In genomic region chr17:37358098-37358829, GRCh38 we compare ENCODE assay signal across 1 cellular context.
TF ChIP-seq lines count a peak whose summit lies in the region.

No MANE protein-coding gene starts in this region.

TF ChIP-seq in HepG2, 621 proteins besides CTCF, POLR2A, EP300 and RAD21 (continued from another document and continues in another):
- TF ChIP-seq ASH2L (IDR thresholded peaks at IDR 0.05; ENCODE audit: insufficient read length, low read depth, low read length) (peak; percentile 21), ZBTB2 (CRISPR knock-in tag; IDR thresholded peaks at IDR 0.05; ENCODE audit: low read depth) (no peak), KMT2A (CRISPR knock-in tag; IDR thresholded peaks at IDR 0.05) (no peak; the same call in 1 of the 2 replicates), MEIS1 (CRISPR knock-in tag; IDR thresholded peaks at IDR 0.05; ENCODE audit: borderline replicate concordance) (peak; percentile 37; the same call in 1 of the 2 replicates), ZNF30 (CRISPR knock-in tag; IDR thresholded peaks at IDR 0.05) (0 out of 2 replicates have a peak, but pooled peaks have one; percentile 33), ZKSCAN8 (CRISPR knock-in tag; IDR thresholded peaks at IDR 0.05; ENCODE audit: borderline replicate concordance) (peak; percentile 36; the same call in 1 of the 2 replicates), ZNF83 (CRISPR knock-in tag; IDR thresholded peaks at IDR 0.05; ENCODE audit: borderline replicate concordance) (peak; percentile 71; the same call in 1 of the 2 replicates), ZNF781 (CRISPR knock-in tag; IDR thresholded peaks at IDR 0.05; ENCODE audit: borderline replicate concordance, not compliant biosample characterization) (peak; percentile 90), ZIK1 (CRISPR knock-in tag; IDR thresholded peaks at IDR 0.05; ENCODE audit: borderline replicate concordance, low read depth) (peak; percentile 50; the same call in 1 of the 2 replicates), ZNF138 (CRISPR knock-in tag; IDR thresholded peaks at IDR 0.05; ENCODE audit: low read depth) (no peak), KLF11 (CRISPR knock-in tag; IDR thresholded peaks at IDR 0.05) (0 out of 2 replicates have a peak, but pooled peaks have one; percentile 33), BATF2 (CRISPR knock-in tag; IDR thresholded peaks at IDR 0.05) (0 out of 2 replicates have a peak, but pooled peaks have one; percentile 48), ONECUT2 (CRISPR knock-in tag; IDR thresholded peaks at IDR 0.05) (no peak), ZNF280B (CRISPR knock-in tag; IDR thresholded peaks at IDR 0.05; ENCODE audit: borderline replicate concordance) (peak; percentile 86; the same call in 1 of the 2 replicates), SAP130 (CRISPR knock-in tag; IDR thresholded peaks at IDR 0.05; ENCODE audit: low read depth) (peak; percentile 74; the same call in 1 of the 2 replicates), CREM (IDR thresholded peaks at IDR 0.05) (peak; percentile 27; the same call in 1 of the 2 replicates), CREM (CRISPR knock-in tag; IDR thresholded peaks at IDR 0.05) (no peak), DMAP1 (CRISPR knock-in tag; IDR thresholded peaks at IDR 0.05) (peak; percentile 80; the same call in 1 of the 2 replicates), NR2F2 (IDR thresholded peaks at IDR 0.05; ENCODE audit: borderline replicate concordance, low read depth) (0 out of 2 replicates have a peak, but pooled peaks have one; percentile 5), TARDBP (CRISPR knock-in tag; IDR thresholded peaks at IDR 0.05) (peak; percentile 26; the same call in 1 of the 2 replicates), ZBED4 (CRISPR knock-in tag; IDR thresholded peaks at IDR 0.05; ENCODE audit: borderline replicate concordance) (no peak), MEF2D (CRISPR knock-in tag; IDR thresholded peaks at IDR 0.05) (peak; percentile 47; the same call in 1 of the 2 replicates), ZNF614 (CRISPR knock-in tag; IDR thresholded peaks at IDR 0.05; ENCODE audit: borderline replicate concordance) (peak; percentile 56), RXRB (CRISPR knock-in tag; IDR thresholded peaks at IDR 0.05; ENCODE audit: borderline replicate concordance) (peak; percentile 4; the same call in 1 of the 2 replicates), NRL (CRISPR knock-in tag; IDR thresholded peaks at IDR 0.05; ENCODE audit: borderline replicate concordance) (peak; percentile 92), ZNF512 (CRISPR knock-in tag; IDR thresholded peaks at IDR 0.05) (no peak), NAIF1 (CRISPR knock-in tag; IDR thresholded peaks at IDR 0.05; ENCODE audit: borderline replicate concordance) (no peak), ZNF350 (CRISPR knock-in tag; IDR thresholded peaks at IDR 0.05; ENCODE audit: borderline replicate concordance, low read depth) (0 out of 2 replicates have a peak, but pooled peaks have one; percentile 60), HOMEZ (CRISPR knock-in tag; IDR thresholded peaks at IDR 0.05; ENCODE audit: low read depth) (peak; percentile 79; the same call in 1 of the 2 replicates), POLR2G (IDR thresholded peaks at IDR 0.05; ENCODE audit: low read depth, low read length) (peak; percentile 85), ZBTB7A (CRISPR knock-in tag; IDR thresholded peaks at IDR 0.05) (0 out of 2 replicates have a peak, but pooled peaks have one; percentile 40), SATB2 (CRISPR knock-in tag; IDR thresholded peaks at IDR 0.05) (0 out of 2 replicates have a peak, but pooled peaks have one; percentile 33), SRY (CRISPR knock-in tag; IDR thresholded peaks at IDR 0.05) (peak; percentile 71), ZNF605 (CRISPR knock-in tag; IDR thresholded peaks at IDR 0.05) (peak; percentile 83), MAX (IDR thresholded peaks at IDR 0.05) (peak; percentile 77), ATF2 (CRISPR knock-in tag; IDR thresholded peaks at IDR 0.05) (0 out of 2 replicates have a peak, but pooled peaks have one; percentile 13), TGIF2 (CRISPR knock-in tag; IDR thresholded peaks at IDR 0.05) (peak; percentile 37; the same call in 1 of the 2 replicates)
- TF ChIP-seq, protein P1, sequence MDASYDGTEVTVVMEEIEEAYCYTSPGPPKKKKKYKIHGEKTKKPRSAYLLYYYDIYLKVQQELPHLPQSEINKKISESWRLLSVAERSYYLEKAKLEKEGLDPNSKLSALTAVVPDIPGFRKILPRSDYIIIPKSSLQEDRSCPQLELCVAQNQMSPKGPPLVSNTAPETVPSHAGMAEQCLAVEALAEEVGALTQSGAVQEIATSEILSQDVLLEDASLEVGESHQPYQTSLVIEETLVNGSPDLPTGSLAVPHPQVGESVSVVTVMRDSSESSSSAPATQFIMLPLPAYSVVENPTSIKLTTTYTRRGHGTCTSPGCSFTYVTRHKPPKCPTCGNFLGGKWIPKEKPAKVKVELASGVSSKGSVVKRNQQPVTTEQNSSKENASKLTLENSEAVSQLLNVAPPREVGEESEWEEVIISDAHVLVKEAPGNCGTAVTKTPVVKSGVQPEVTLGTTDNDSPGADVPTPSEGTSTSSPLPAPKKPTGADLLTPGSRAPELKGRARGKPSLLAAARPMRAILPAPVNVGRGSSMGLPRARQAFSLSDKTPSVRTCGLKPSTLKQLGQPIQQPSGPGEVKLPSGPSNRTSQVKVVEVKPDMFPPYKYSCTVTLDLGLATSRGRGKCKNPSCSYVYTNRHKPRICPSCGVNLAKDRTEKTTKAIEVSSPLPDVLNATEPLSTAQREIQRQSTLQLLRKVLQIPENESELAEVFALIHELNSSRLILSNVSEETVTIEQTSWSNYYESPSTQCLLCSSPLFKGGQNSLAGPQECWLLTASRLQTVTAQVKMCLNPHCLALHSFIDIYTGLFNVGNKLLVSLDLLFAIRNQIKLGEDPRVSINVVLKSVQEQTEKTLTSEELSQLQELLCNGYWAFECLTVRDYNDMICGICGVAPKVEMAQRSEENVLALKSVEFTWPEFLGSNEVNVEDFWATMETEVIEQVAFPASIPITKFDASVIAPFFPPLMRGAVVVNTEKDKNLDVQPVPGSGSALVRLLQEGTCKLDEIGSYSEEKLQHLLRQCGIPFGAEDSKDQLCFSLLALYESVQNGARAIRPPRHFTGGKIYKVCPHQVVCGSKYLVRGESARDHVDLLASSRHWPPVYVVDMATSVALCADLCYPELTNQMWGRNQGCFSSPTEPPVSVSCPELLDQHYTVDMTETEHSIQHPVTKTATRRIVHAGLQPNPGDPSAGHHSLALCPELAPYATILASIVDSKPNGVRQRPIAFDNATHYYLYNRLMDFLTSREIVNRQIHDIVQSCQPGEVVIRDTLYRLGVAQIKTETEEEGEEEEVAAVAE (CRISPR knock-in tag; IDR thresholded peaks at IDR 0.05; ENCODE audit: borderline replicate concordance): 0 out of 2 replicates have a peak, but pooled peaks have one; percentile 47
- TF ChIP-seq, protein P2, sequence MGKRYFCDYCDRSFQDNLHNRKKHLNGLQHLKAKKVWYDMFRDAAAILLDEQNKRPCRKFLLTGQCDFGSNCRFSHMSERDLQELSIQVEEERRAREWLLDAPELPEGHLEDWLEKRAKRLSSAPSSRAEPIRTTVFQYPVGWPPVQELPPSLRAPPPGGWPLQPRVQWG (CRISPR knock-in tag; IDR thresholded peaks at IDR 0.05; ENCODE audit: borderline replicate concordance, low read depth): no peak
- TF ChIP-seq, protein P3, sequence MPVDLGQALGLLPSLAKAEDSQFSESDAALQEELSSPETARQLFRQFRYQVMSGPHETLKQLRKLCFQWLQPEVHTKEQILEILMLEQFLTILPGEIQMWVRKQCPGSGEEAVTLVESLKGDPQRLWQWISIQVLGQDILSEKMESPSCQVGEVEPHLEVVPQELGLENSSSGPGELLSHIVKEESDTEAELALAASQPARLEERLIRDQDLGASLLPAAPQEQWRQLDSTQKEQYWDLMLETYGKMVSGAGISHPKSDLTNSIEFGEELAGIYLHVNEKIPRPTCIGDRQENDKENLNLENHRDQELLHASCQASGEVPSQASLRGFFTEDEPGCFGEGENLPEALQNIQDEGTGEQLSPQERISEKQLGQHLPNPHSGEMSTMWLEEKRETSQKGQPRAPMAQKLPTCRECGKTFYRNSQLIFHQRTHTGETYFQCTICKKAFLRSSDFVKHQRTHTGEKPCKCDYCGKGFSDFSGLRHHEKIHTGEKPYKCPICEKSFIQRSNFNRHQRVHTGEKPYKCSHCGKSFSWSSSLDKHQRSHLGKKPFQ (CRISPR knock-in tag; IDR thresholded peaks at IDR 0.05; ENCODE audit: insufficient replicate concordance): peak; percentile 71
